1 cellular context compared by ENCODE assay signal in genomic region chr6:170296746-170297576, GRCh38.
TF ChIP-seq lines count a peak whose summit lies in the region.

No MANE protein-coding gene starts in this region.

TF ChIP-seq in GM23338, 12 proteins besides CTCF, POLR2A, EP300 and RAD21 (continued from another document):
- TF ChIP-seq, protein P1, sequence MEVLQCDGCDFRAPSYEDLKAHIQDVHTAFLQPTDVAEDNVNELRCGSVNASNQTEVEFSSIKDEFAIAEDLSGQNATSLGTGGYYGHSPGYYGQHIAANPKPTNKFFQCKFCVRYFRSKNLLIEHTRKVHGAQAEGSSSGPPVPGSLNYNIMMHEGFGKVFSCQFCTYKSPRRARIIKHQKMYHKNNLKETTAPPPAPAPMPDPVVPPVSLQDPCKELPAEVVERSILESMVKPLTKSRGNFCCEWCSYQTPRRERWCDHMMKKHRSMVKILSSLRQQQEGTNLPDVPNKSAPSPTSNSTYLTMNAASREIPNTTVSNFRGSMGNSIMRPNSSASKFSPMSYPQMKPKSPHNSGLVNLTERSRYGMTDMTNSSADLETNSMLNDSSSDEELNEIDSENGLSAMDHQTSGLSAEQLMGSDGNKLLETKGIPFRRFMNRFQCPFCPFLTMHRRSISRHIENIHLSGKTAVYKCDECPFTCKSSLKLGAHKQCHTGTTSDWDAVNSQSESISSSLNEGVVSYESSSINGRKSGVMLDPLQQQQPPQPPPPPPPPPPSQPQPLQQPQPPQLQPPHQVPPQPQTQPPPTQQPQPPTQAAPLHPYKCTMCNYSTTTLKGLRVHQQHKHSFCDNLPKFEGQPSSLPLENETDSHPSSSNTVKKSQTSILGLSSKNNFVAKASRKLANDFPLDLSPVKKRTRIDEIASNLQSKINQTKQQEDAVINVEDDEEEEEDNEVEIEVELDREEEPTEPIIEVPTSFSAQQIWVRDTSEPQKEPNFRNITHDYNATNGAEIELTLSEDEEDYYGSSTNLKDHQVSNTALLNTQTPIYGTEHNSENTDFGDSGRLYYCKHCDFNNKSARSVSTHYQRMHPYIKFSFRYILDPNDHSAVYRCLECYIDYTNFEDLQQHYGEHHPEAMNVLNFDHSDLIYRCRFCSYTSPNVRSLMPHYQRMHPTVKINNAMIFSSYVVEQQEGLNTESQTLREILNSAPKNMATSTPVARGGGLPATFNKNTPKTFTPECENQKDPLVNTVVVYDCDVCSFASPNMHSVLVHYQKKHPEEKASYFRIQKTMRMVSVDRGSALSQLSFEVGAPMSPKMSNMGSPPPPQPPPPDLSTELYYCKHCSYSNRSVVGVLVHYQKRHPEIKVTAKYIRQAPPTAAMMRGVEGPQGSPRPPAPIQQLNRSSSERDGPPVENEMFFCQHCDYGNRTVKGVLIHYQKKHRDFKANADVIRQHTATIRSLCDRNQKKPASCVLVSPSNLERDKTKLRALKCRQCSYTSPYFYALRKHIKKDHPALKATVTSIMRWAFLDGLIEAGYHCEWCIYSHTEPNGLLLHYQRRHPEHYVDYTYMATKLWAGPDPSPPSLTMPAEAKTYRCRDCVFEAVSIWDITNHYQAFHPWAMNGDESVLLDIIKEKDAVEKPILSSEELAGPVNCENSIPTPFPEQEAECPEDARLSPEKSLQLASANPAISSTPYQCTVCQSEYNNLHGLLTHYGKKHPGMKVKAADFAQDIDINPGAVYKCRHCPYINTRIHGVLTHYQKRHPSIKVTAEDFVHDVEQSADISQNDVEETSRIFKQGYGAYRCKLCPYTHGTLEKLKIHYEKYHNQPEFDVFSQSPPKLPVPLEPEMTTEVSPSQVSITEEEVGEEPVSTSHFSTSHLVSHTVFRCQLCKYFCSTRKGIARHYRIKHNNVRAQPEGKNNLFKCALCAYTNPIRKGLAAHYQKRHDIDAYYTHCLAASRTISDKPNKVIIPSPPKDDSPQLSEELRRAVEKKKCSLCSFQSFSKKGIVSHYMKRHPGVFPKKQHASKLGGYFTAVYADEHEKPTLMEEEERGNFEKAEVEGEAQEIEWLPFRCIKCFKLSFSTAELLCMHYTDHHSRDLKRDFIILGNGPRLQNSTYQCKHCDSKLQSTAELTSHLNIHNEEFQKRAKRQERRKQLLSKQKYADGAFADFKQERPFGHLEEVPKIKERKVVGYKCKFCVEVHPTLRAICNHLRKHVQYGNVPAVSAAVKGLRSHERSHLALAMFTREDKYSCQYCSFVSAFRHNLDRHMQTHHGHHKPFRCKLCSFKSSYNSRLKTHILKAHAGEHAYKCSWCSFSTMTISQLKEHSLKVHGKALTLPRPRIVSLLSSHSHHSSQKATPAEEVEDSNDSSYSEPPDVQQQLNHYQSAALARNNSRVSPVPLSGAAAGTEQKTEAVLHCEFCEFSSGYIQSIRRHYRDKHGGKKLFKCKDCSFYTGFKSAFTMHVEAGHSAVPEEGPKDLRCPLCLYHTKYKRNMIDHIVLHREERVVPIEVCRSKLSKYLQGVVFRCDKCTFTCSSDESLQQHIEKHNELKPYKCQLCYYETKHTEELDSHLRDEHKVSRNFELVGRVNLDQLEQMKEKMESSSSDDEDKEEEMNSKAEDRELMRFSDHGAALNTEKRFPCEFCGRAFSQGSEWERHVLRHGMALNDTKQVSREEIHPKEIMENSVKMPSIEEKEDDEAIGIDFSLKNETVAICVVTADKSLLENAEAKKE (CRISPR knock-in tag; IDR thresholded peaks at IDR 0.05), result no peak
